8 cellular contexts compared by ENCODE assay signal in genomic region chr2:215728504-215729065, GRCh38.
DNase-seq lines count a peak whose midpoint lies in the region; ATAC-seq and TF ChIP-seq lines count a peak whose summit lies in the region.

No MANE protein-coding gene starts in this region.

- no peaks in the 10 kb centered on the region for H3K4me1 ChIP-seq in testis

- H3K27me3 Mint-ChIP-seq in activated naive CD4-positive, alpha-beta T cell treated with anti-CD3 and anti-CD28 coated beads for 36 hours (ENCODE audit: low read depth) = no peaks in the 10 kb centered on the region

- H3K9me3 Mint-ChIP-seq in activated naive CD4-positive, alpha-beta T cell treated with anti-CD3 and anti-CD28 coated beads for 36 hours = no peaks in the 10 kb centered on the region

- intact Hi-C loops in testis (cut with DNase I; ENCODE audit: low total_unique reads) = no loop called here
- intact Hi-C loops in activated naive CD4-positive, alpha-beta T cell treated with anti-CD3 and anti-CD28 coated beads for 36 hours (cut with micrococcal nuclease) = no loop called here

- ATAC-seq in GM19397 (IDR thresholded peaks at IDR 0.05; ENCODE audit: unreplicated experiment) = peak; percentile 54

- H3K4me3 ChIP-seq in HL-60 (replicated peaks; ENCODE audit: insufficient read depth, low read length) (no peak overlapping the region), choroid plexus epithelial cell (ENCODE audit: low read depth, low read length) (no peak overlapping the region), testis (no peak overlapping the region)

- peak; percentile 36 for DNase-seq in AG08396 (ENCODE audit: low spot score)
- DNase-seq in HL-60 (ENCODE audit: low read depth in 1 of 2, low spot score in 1 of 2) = peak; percentile 59 to 76
- DNase-seq in choroid plexus epithelial cell (ENCODE audit: low read depth) = peak; percentile 100
- peak; percentile 25 for DNase-seq in testis
- DNase-seq in DMS 273 treated with DMSO at 0.1 percent for 48 hours (lab: John Stamatoyannopoulos, UW) = no peak
- no peak for DNase-seq in stimulated activated CD4-positive, alpha-beta T cell treated with anti-CD3 and anti-CD28 coated beads, Interleukin-4, amount 100 ng/mL, for 4 hours
- no peak for DNase-seq in activated naive CD4-positive, alpha-beta T cell treated with anti-CD3 and anti-CD28 coated beads for 36 hours

- peaks cover 7% of the 10 kb centered on the region for H3K4me1 Mint-ChIP-seq in activated naive CD4-positive, alpha-beta T cell treated with anti-CD3 and anti-CD28 coated beads for 36 hours (ENCODE audit: low read depth)

- H3K9me3 ChIP-seq in testis = no peaks in the 10 kb centered on the region

- WGBS in testis, 2 donors = 35 to 41% methylated on average over 2 of the region's 2 CpGs

- H3K4me3 Mint-ChIP-seq in activated naive CD4-positive, alpha-beta T cell treated with anti-CD3 and anti-CD28 coated beads for 36 hours = no peak overlapping the region

- no peak overlapping the region for H3K27ac ChIP-seq in HL-60 (replicated peaks)
- no peak overlapping the region for H3K27ac ChIP-seq in testis

- TF ChIP-seq POLR2A in testis (IDR thresholded peaks at IDR 0.05) = no peak

- H3K27me3 ChIP-seq in HL-60 (ENCODE audit: insufficient read depth, poor library complexity, severe bottlenecking) = peaks cover 6% of the 10 kb centered on the region
- H3K27me3 ChIP-seq in testis = no peaks in the 10 kb centered on the region

- H3K36me3 ChIP-seq in testis (ENCODE audit: low read depth, missing control alignments) = no peaks in the 10 kb centered on the region

- H3K36me3 Mint-ChIP-seq in activated naive CD4-positive, alpha-beta T cell treated with anti-CD3 and anti-CD28 coated beads for 36 hours (ENCODE audit: low read depth) = no peaks in the 10 kb centered on the region

- TF ChIP-seq CTCF in HL-60 (IDR thresholded peaks at IDR 0.05; ENCODE audit: insufficient read depth, low read length) (peak; percentile 7), choroid plexus epithelial cell (conservative IDR thresholded peaks at IDR 0.05; ENCODE audit: low read depth, low read length) (peak; percentile 26), testis (IDR thresholded peaks at IDR 0.05) (no peak)

- no peak overlapping the region for H3K27ac Mint-ChIP-seq in activated naive CD4-positive, alpha-beta T cell treated with anti-CD3 and anti-CD28 coated beads for 36 hours

- CTCF ChIA-PET in activated naive CD4-positive, alpha-beta T cell treated with anti-CD3 and anti-CD28 coated beads for 36 hours (lab: Charles Lee) = no interaction called here

Comparison
In these comparisons a context has a peak if more than half of its experiments do, and no peak if none do; other contexts are left out.
1. DNase-seq: peak in AG08396 (single experiment), HL-60 (2 of 2), choroid plexus epithelial cell (single experiment) and testis (single experiment); none in DMS 273 treated with DMSO at 0.1 percent for 48 hours (single experiment), stimulated activated CD4-positive, alpha-beta T cell treated with anti-CD3 and anti-CD28 coated beads, Interleukin-4, amount 100 ng/mL, for 4 hours (0 of 2) and activated naive CD4-positive, alpha-beta T cell treated with anti-CD3 and anti-CD28 coated beads for 36 hours (single experiment).
2. CTCF ChIP-seq: peak in HL-60 (single experiment) and choroid plexus epithelial cell (single experiment); none in testis (0 of 3).